In genomic region chr9:115015018-115015635, GRCh38 we compare ENCODE assay signal across 7 cellular contexts.
A peak's percentile ranks its signal among the peaks of the same experiment; 100 is the strongest.
DNase-seq lines count a peak whose midpoint lies in the region; ATAC-seq and TF ChIP-seq lines count a peak whose summit lies in the region.

No MANE protein-coding gene starts in this region.

- no peaks in the 10 kb centered on the region for H3K4me1 ChIP-seq in lower lobe of right lung

- TF ChIP-seq CTCF in GM10266 (IDR thresholded peaks at IDR 0.05; ENCODE audit: control insufficient read depth, insufficient read depth, low read depth, missing control alignments) (peak; percentile 48), NB4 (IDR thresholded peaks at IDR 0.05; ENCODE audit: low read depth, low read length) (peak; percentile 67), MCF 10A (IDR thresholded peaks at IDR 0.05; ENCODE audit: unreplicated experiment) (peak; percentile 61), lower lobe of right lung (IDR thresholded peaks at IDR 0.05) (peak; percentile 47)

- H3K27ac ChIP-seq in lower lobe of right lung, result no peak overlapping the region

- no TSS peak for BruUV-seq in MCF 10A (replicated peaks; lab: Mats Ljungman, UMichigan)

- POLR2A ChIA-PET in MCF 10A (lab: Yijun Ruan, JAX), result interaction anchor here (1.8 kb wide), 1 partner anchor 106 kb away, joined by 4 read pairs; no protein-coding TSS in a partner anchor

- no peak overlapping the region for H3K4me3 Mint-ChIP-seq in MCF 10A (ENCODE audit: unreplicated experiment)

- H3K36me3 ChIP-seq in lower lobe of right lung, result no peaks in the 10 kb centered on the region

- peaks cover 17% of the 10 kb centered on the region for H3K4me1 Mint-ChIP-seq in MCF 10A (ENCODE audit: insufficient read depth, unreplicated experiment)

- intact Hi-C loops in MCF 10A (cut with micrococcal nuclease) (loop anchor here (5.0 to 10.0 kb wide), 3 partner anchors 197 to 580 kb away; no protein-coding TSS in a partner anchor), lower lobe of right lung (cut with DNase I) (loop anchor here (10.0 kb wide), 1 partner anchor 510 kb away; no protein-coding TSS in a partner anchor)

- H3K27ac Mint-ChIP-seq in MCF 10A (ENCODE audit: low read depth, unreplicated experiment), result no peak overlapping the region

- H3K9me3 ChIP-seq in lower lobe of right lung, result no peaks in the 10 kb centered on the region

- no peaks in the 10 kb centered on the region for H3K9me3 Mint-ChIP-seq in MCF 10A (ENCODE audit: unreplicated experiment)

- peaks cover 14% of the 10 kb centered on the region for H3K27me3 Mint-ChIP-seq in MCF 10A (ENCODE audit: insufficient read depth, unreplicated experiment)

- H3K27me3 ChIP-seq in lower lobe of right lung (ENCODE audit: low read depth), result no peaks in the 10 kb centered on the region

- CTCF ChIA-PET in MCF 10A (lab: Yijun Ruan, JAX), result interaction anchor here (0.5 to 10.8 kb wide), 63 partner anchors 8 to 1646 kb away, joined by 3 to 200 read pairs (median 4); partner anchors contain the start of genes TEX48 and TNFSF15

- ATAC-seq in lower lobe of right lung (peak; percentile 56 to 70), HG02642 (IDR thresholded peaks at IDR 0.05; ENCODE audit: poor library complexity, unreplicated experiment) (no peak)

- H3K36me3 Mint-ChIP-seq in MCF 10A (ENCODE audit: insufficient read depth, unreplicated experiment), result no peaks in the 10 kb centered on the region

- DNase-seq in GM10266 (ENCODE audit: extremely low spot score) (no peak), NB4 (ENCODE audit: low read depth) (peak; percentile 57), MCF 10A (ENCODE audit: unreplicated experiment) (peak; percentile 68), lower lobe of right lung (no peak), NK-92 (lab: John Stamatoyannopoulos, UW; ENCODE audit: unreplicated experiment) (no peak), NCI-H1930 (lab: John Stamatoyannopoulos, UW) (no peak)

- TF ChIP-seq POLR2A in NB4 (IDR thresholded peaks at IDR 0.05; ENCODE audit: extremely low read depth, insufficient read length), result no peak

- no peak overlapping the region for H3K4me3 ChIP-seq in NB4 (ENCODE audit: low read depth, low read length)
- no peak overlapping the region for H3K4me3 ChIP-seq in lower lobe of right lung

Comparison
In these comparisons a context has a peak if more than half of its experiments do, and no peak if none do; other contexts are left out.
1. DNase-seq: peak in NB4 (single experiment) and MCF 10A (single experiment); none in GM10266 (single experiment), lower lobe of right lung (single experiment), NK-92 (single experiment) and NCI-H1930 (0 of 2).
2. Peak in every context shown above with its lines, with median percentiles within 50 percentile points of each other: CTCF ChIP-seq.